8 cellular contexts compared by ENCODE assay signal in the genomic region with DNA sequence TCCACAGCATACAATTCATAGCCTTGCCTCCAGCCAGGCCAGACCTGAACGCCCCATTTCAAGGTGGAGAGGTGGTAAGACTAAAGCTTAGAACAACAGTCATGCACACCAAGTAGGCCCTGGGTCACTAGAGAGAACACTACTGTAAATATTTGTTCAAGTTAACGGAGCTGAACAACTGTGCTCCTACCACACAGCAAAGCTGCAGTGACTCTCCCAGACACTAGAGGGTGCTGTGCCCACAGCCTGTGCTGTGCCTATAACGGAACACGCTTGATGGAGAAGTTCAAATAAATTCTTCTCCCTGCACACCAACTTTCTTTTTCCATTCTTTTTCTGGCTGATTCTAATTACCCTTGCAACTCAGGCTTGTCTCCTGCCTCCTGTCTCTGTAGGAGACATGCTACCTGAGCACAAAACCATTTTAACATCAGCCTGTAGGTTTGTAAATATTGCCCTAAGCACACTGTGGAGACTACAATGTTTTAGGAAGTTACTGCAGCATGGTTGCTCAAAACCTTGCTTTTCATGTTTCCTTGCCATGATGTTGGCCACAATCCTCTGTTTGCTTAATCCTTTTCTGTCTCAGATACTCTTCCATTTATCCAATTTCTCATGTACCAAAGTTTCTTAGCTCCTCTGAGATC.
A peak's percentile ranks its signal among the peaks of the same experiment; 100 is the strongest.
DNase-seq lines count a peak whose midpoint lies in the region; ATAC-seq and TF ChIP-seq lines count a peak whose summit lies in the region.
"Not testable (repeated sequence)": the region's sequence is repeated elsewhere in the genome, so short reads cannot be mapped to it uniquely, and the experiment has no call there.

No MANE protein-coding gene starts in this region.

- H3K36me3 Mint-ChIP-seq in GM23338 (ENCODE audit: low read depth); activated T-helper 1 cell treated with anti-CD3 and anti-CD28 coated beads, Interleukin-12 subunit alpha, Interleukin-12 subunit beta, Interleukin-2, Interleukin-4 antibody, amounts not matched to agents 30 ng/mL and 10 ng/mL and 1 ng/mL, durations not matched to agents 14 hours and 24 hours and 36 hours (ENCODE audit: low read depth): not testable (repeated sequence)

- TF ChIP-seq EP300 in stomach (IDR thresholded peaks at IDR 0.05): not testable (repeated sequence)

- H3K9me2 ChIP-seq in GM23338 (ENCODE audit: insufficient read depth): not testable (repeated sequence)

- ATAC-seq in GM23338: peak; percentile 94

- H3K4me2 ChIP-seq in GM23338: not testable (repeated sequence)

- H3K9me3 Mint-ChIP-seq in GM23338; activated T-helper 1 cell treated with anti-CD3 and anti-CD28 coated beads, Interleukin-12 subunit alpha, Interleukin-12 subunit beta, Interleukin-2, Interleukin-4 antibody, amounts not matched to agents 30 ng/mL and 10 ng/mL and 1 ng/mL, durations not matched to agents 14 hours and 24 hours and 36 hours: not testable (repeated sequence)

- H3K27me3 Mint-ChIP-seq in GM23338 (ENCODE audit: insufficient read depth, low read depth, poor library complexity); activated T-helper 1 cell treated with anti-CD3 and anti-CD28 coated beads, Interleukin-12 subunit alpha, Interleukin-12 subunit beta, Interleukin-2, Interleukin-4 antibody, amounts not matched to agents 30 ng/mL and 10 ng/mL and 1 ng/mL, durations not matched to agents 14 hours and 24 hours and 36 hours (ENCODE audit: insufficient read depth): not testable (repeated sequence)

- not testable (repeated sequence) for H3K36me3 ChIP-seq in GM23338 (ENCODE audit: insufficient read depth); neutrophil; stomach

- not testable (repeated sequence) for H2AFZ ChIP-seq in GM23338

- H3K9me3 ChIP-seq in neutrophil, stomach: not testable (repeated sequence)

- TF ChIP-seq POLR2A in stomach (IDR thresholded peaks at IDR 0.05): not testable (repeated sequence)

- not testable (repeated sequence) for H4K20me1 ChIP-seq in GM23338 (replicated peaks; ENCODE audit: insufficient read depth)

- not testable (repeated sequence) for H3F3A ChIP-seq in GM23338 (replicated peaks; ENCODE audit: low read depth)

- H3K4me3 ChIP-seq in GM23338; neutrophil (ENCODE audit: low read depth in 1 of 2, low read length in 1 of 2); stomach: not testable (repeated sequence)

- H3K4me1 ChIP-seq in GM23338 (ENCODE audit: insufficient read depth): not testable (repeated sequence)
- H3K4me1 ChIP-seq in neutrophil (ENCODE audit: control insufficient read depth in 1 of 2, insufficient read depth in 1 of 2, low read depth in 1 of 2, low read length in 1 of 2) (peaks cover 17 to 19% of the 10 kb centered on the region in 2 experiments), stomach (peaks cover 0 to 24% (median 12%) of the 10 kb centered on the region in 4 donors)

- intact Hi-C loops in activated T-helper 1 cell treated with anti-CD3 and anti-CD28 coated beads, Interleukin-12 subunit alpha, Interleukin-12 subunit beta, Interleukin-2, Interleukin-4 antibody, amounts not matched to agents 30 ng/mL and 10 ng/mL and 1 ng/mL, durations not matched to agents 14 hours and 24 hours and 36 hours (cut with micrococcal nuclease): loop anchor here (1.0 to 2.0 kb wide), 4 partner anchors 71 to 275 kb away; no protein-coding TSS in a partner anchor
- intact Hi-C loops in stomach (cut with DNase I; ENCODE audit: low total_unique reads): loop anchor here (10.0 kb wide), 1 partner anchor 181 kb away; no protein-coding TSS in a partner anchor

- not testable (repeated sequence) for H3K27ac Mint-ChIP-seq in GM23338
- peak overlapping the region; percentile 21 for H3K27ac Mint-ChIP-seq in activated T-helper 1 cell treated with anti-CD3 and anti-CD28 coated beads, Interleukin-12 subunit alpha, Interleukin-12 subunit beta, Interleukin-2, Interleukin-4 antibody, amounts not matched to agents 30 ng/mL and 10 ng/mL and 1 ng/mL, durations not matched to agents 14 hours and 24 hours and 36 hours

- in situ Hi-C loops in SK-MEL-5 (cut with HindIII; ENCODE audit: low pct_unique_long_range_greater_than_20kb, low sequenced_read_pairs): not testable (repeated sequence)

- H3K27me3 ChIP-seq in GM23338 (ENCODE audit: insufficient read depth); neutrophil; stomach: not testable (repeated sequence)

- peak; percentile 64 for DNase-seq in DMS79 treated with DMSO at 0.1 percent for 48 hours (lab: John Stamatoyannopoulos, UW)
- peak; percentile 79 for DNase-seq in GM23338 (ENCODE audit: low spot score)
- DNase-seq in NAMALWA (ENCODE audit: low spot score): peak; percentile 78
- peak; percentile 73 for DNase-seq in SK-MEL-5 (ENCODE audit: low read depth, low spot score)
- DNase-seq in activated T-helper 1 cell treated with anti-CD3 and anti-CD28 coated beads, Interleukin-12 subunit alpha, Interleukin-12 subunit beta, Interleukin-2, Interleukin-4 antibody, amounts not matched to agents 30 ng/mL and 10 ng/mL and 1 ng/mL, durations not matched to agents 14 hours and 24 hours and 36 hours (ENCODE audit: low spot score): peak; percentile 52
- peak; percentile 8 for DNase-seq in fibroblast of the conjunctiva (ENCODE audit: low read depth)
- peak; percentile 76 for DNase-seq in stomach

- TF ChIP-seq CTCF in GM23338 (conservative IDR thresholded peaks at IDR 0.05; ENCODE audit: low read depth in 2 of 2) (peak; percentile 72 to 91), neutrophil (IDR thresholded peaks at IDR 0.05) (peak; percentile 88), stomach (IDR thresholded peaks at IDR 0.05) (peak in 5 of 7 experiments; percentile 62 to 82 (median 70))

- not testable (repeated sequence) for H3K4me1 Mint-ChIP-seq in GM23338
- H3K4me1 Mint-ChIP-seq in activated T-helper 1 cell treated with anti-CD3 and anti-CD28 coated beads, Interleukin-12 subunit alpha, Interleukin-12 subunit beta, Interleukin-2, Interleukin-4 antibody, amounts not matched to agents 30 ng/mL and 10 ng/mL and 1 ng/mL, durations not matched to agents 14 hours and 24 hours and 36 hours (ENCODE audit: low read depth): peaks cover 11% of the 10 kb centered on the region

- H3K79me2 ChIP-seq in GM23338 (replicated peaks; ENCODE audit: insufficient read depth): not testable (repeated sequence)

- not testable (repeated sequence) for H3K4me3 Mint-ChIP-seq in GM23338; activated T-helper 1 cell treated with anti-CD3 and anti-CD28 coated beads, Interleukin-12 subunit alpha, Interleukin-12 subunit beta, Interleukin-2, Interleukin-4 antibody, amounts not matched to agents 30 ng/mL and 10 ng/mL and 1 ng/mL, durations not matched to agents 14 hours and 24 hours and 36 hours

- H3K27ac ChIP-seq in GM23338 (ENCODE audit: low read depth); stomach: not testable (repeated sequence)
- H3K27ac ChIP-seq in neutrophil: peak overlapping the region; percentile 6

- WGBS in stomach, 5 donors: 9 to 30% (median 17%) methylated on average over 4 of the region's 4 CpGs

Comparison
In these comparisons a context has a peak if more than half of its experiments do, and no peak if none do; other contexts are left out.
1. DNase-seq: peak in every context shown above with its lines; median percentile 79 in GM23338; 78 in NAMALWA; 76 in stomach; 73 in SK-MEL-5; 64 in DMS79 treated with DMSO at 0.1 percent for 48 hours; 52 in activated T-helper 1 cell treated with anti-CD3 and anti-CD28 coated beads, Interleukin-12 subunit alpha, Interleukin-12 subunit beta, Interleukin-2, Interleukin-4 antibody, amounts not matched to agents 30 ng/mL and 10 ng/mL and 1 ng/mL, durations not matched to agents 14 hours and 24 hours and 36 hours; 8 in fibroblast of the conjunctiva.